Comparison of ENCODE assay signal across 1 cellular context in the genomic region with DNA sequence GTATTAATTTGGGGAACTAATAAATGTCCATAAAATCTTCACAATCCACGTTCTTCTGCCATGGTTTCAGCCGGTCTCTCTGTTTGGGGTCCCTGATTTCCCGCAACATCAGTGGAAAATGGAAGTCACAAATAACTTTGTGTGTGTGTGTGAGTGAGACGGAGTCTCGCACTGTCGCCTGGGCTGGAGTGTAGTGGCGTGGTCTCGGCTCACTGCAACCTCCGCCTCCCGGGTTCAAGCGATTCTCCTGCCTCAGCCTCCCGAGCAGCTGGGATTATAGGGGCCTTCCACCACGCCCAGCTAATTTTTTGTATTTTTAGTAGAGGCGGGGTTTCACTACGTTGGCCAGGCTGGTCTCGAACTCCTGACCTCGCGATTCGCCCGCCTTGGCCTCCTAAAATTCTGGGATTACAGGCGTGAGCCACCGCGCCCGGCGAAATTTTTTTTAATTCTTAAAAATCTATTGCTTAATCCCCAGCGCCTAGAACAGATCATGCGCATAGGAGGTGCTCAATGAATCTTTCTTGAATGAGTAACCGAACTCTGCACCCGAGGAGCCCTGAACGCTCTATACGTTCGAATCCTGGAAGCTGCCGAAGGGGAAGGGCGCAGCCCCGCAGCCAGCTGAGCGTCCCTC.
TF ChIP-seq lines count a peak whose summit lies in the region.

No MANE protein-coding gene starts in this region.

TF ChIP-seq in IMR-90, 13 proteins besides CTCF, POLR2A, EP300 and RAD21:
- TF ChIP-seq CEBPB (IDR thresholded peaks at IDR 0.05; ENCODE audit: low read depth, low read length): peak; percentile 92
